8 cellular contexts compared by ENCODE assay signal in genomic region chr2:74179063-74179865, GRCh38. TPM values are rescaled to one million over a fixed set of nuclear protein-coding genes. Genes with fewer than 3 reads are reported as not detected.
DNase-seq lines count a peak whose midpoint lies in the region; ATAC-seq and TF ChIP-seq lines count a peak whose summit lies in the region.

No MANE protein-coding gene starts in this region.

- intact Hi-C loops in HCT116 (cut with micrococcal nuclease) (no loop called here), prostate gland (cut with DNase I) (no loop called here)

- RAD21 ChIA-PET in HCT116 (lab: Charles Lee; ENCODE audit: low non-redundant PET in 1 of 2, low total read pairs in 2 of 2, uncharacterized antibody in 2 of 2, unreplicated experiment in 2 of 2), result interaction anchor here in 1 of 2 experiments (0.7 kb wide), 1 partner anchor 352 kb away, joined by 3 read pairs; no protein-coding TSS in a partner anchor

- peak overlapping the region; percentile 77 for H2AFZ ChIP-seq in HCT116 (ENCODE audit: low read depth, low read length, poor library complexity, severe bottlenecking)

- WGBS in prostate gland, result 51% methylated on average over 25 of the region's 25 CpGs

- H3K27me3 ChIP-seq in GM06990 (replicated peaks; ENCODE audit: control insufficient read depth, insufficient read depth, low read length) (no peaks in the 10 kb centered on the region), HCT116 (ENCODE audit: insufficient read depth, low read length) (no peaks in the 10 kb centered on the region), RWPE2 (ENCODE audit: insufficient read depth, poor library complexity, severe bottlenecking) (no peaks in the 10 kb centered on the region), prostate gland (replicated peaks; ENCODE audit: insufficient read depth) (no peaks in the 10 kb centered on the region)

- no peaks in the 10 kb centered on the region for H3K9me3 ChIP-seq in HCT116 (ENCODE audit: control insufficient read depth in 1 of 2, insufficient read depth in 1 of 2, low read depth in 1 of 2, low read length in 2 of 2)
- no peaks in the 10 kb centered on the region for H3K9me3 ChIP-seq in RWPE2 (ENCODE audit: severe bottlenecking)
- no peaks in the 10 kb centered on the region for H3K9me3 ChIP-seq in prostate gland

- H3K4me1 ChIP-seq in HCT116 (ENCODE audit: control insufficient read depth in 1 of 2, insufficient read depth in 2 of 2, low read length in 2 of 2) (peaks cover 8 to 17% of the 10 kb centered on the region in 2 experiments; a peak in 3 of 4 replicates), RWPE2 (ENCODE audit: insufficient read depth, poor library complexity, severe bottlenecking) (peaks cover 17% of the 10 kb centered on the region), prostate gland (replicated peaks) (no peaks in the 10 kb centered on the region)

- peak overlapping the region; percentile 95 for H3K27ac ChIP-seq in HCT116 (ENCODE audit: low read depth, low read length)
- H3K27ac ChIP-seq in RWPE2 (ENCODE audit: poor library complexity, severe bottlenecking), result peak overlapping the region; percentile 73
- peak overlapping the region; percentile 90 to 97 for H3K27ac ChIP-seq in prostate gland

- TF ChIP-seq RAD21 in HCT116 (IDR thresholded peaks at IDR 0.05; ENCODE audit: low read depth), result no peak

- BruUV-seq in HCT116 (replicated peaks; lab: Mats Ljungman, UMichigan), result TSS peak; percentile 96

- H3K79me2 ChIP-seq in HCT116 (ENCODE audit: insufficient read depth, low read length), result peaks cover 44% of the 10 kb centered on the region

- POLR2A ChIA-PET in HCT116 (lab: Charles Lee), result interaction anchor here (0.8 to 1.1 kb wide), 3 partner anchors 9 to 32 kb away, joined by 3 to 5 read pairs (median 3); partner anchors contain the start of gene MTHFD2

- no peaks in the 10 kb centered on the region for H4K20me1 ChIP-seq in HCT116 (ENCODE audit: insufficient read depth)

- H3K9ac ChIP-seq in HCT116 (ENCODE audit: low read length), result peak overlapping the region; percentile 33; the same call in 1 of the 2 replicates

- H3K4me3 ChIP-seq in GM06990 (replicated peaks; ENCODE audit: low read depth, low read length) (peak overlapping the region; percentile 90), HCT116 (replicated peaks in 1 of 2; ENCODE audit: low read depth in 1 of 2, low read length in 2 of 2) (peak overlapping the region; percentile 79 to 91), RWPE2 (ENCODE audit: severe bottlenecking) (peak overlapping the region; percentile 80), prostate gland (peak overlapping the region; percentile 71 to 98)

- CTCF ChIA-PET in HCT116 (lab: Charles Lee), result interaction anchor here (0.8 to 1.3 kb wide), 5 partner anchors 9 to 355 kb away, joined by 3 to 12 read pairs (median 6); partner anchors contain the start of gene STAMBP

- TF ChIP-seq POLR2A in HCT116 (IDR thresholded peaks at IDR 0.05; ENCODE audit: borderline replicate concordance, extremely low read depth, insufficient read depth, insufficient read length) (peak; percentile 75), prostate gland (IDR thresholded peaks at IDR 0.05) (no peak)

- H3K4me2 ChIP-seq in HCT116 (ENCODE audit: low read length), result peak overlapping the region; percentile 82

- TF ChIP-seq CTCF in GM06990 (IDR thresholded peaks at IDR 0.05; ENCODE audit: insufficient read depth, low read length, poor library complexity, severe bottlenecking), result no peak
- peak in 1 of 3 experiments; percentile 38; a peak in 1 of 6 replicates for TF ChIP-seq CTCF in HCT116 (IDR thresholded peaks at IDR 0.05 in 2 of 3, conservative IDR thresholded peaks at IDR 0.05 in 1 of 3; ENCODE audit: borderline replicate concordance in 1 of 3, insufficient read depth in 1 of 3, low read depth in 2 of 3, low read length in 2 of 3)
- peak; percentile 23 for TF ChIP-seq CTCF in RWPE2 (IDR thresholded peaks at IDR 0.05; ENCODE audit: poor library complexity, severe bottlenecking)
- peak in 2 of 4 experiments; percentile 19 to 21 for TF ChIP-seq CTCF in prostate gland (IDR thresholded peaks at IDR 0.05)

- DNase-seq in GM06990 (ENCODE audit: extremely low read depth, insufficient read length) (no peak), HCT116 (ENCODE audit: low read depth, low spot score) (no peak), RWPE2 (ENCODE audit: low spot score) (no peak), fibroblast of gingiva (ENCODE audit: low read depth) (peak; percentile 7), prostate gland (ENCODE audit: low spot score) (no peak), NCI-H2227 (lab: John Stamatoyannopoulos, UW; ENCODE audit: unreplicated experiment) (no peak), NCI-H146 treated with DMSO at 0.1 percent for 48 hours (lab: John Stamatoyannopoulos, UW; ENCODE audit: unreplicated experiment) (no peak), DMS114 treated with DMSO at 0.1 percent for 48 hours (lab: John Stamatoyannopoulos, UW; ENCODE audit: unreplicated experiment) (no peak)

- H3K9me2 ChIP-seq in HCT116 (ENCODE audit: insufficient read depth), result no peaks in the 10 kb centered on the region

- H3K36me3 ChIP-seq in GM06990 (ENCODE audit: control insufficient read depth, insufficient read depth, low read length) (no peaks in the 10 kb centered on the region; the same call in 1 of the 2 replicates), HCT116 (ENCODE audit: control insufficient read depth in 1 of 2, insufficient read depth in 2 of 2, low read length in 2 of 2) (no peaks in the 10 kb centered on the region; a peak in 1 of 4 replicates), RWPE2 (ENCODE audit: low read depth) (peaks cover 24% of the 10 kb centered on the region), prostate gland (no peaks in the 10 kb centered on the region)

- ATAC-seq in HCT116 (no peak; the same call in 1 of the 2 replicates), RWPE2 (ENCODE audit: low read depth) (no peak)

TF ChIP-seq in HCT116, 20 proteins besides CTCF, POLR2A, EP300 and RAD21:
- peak; percentile 28; the same call in 1 of the 2 replicates for TF ChIP-seq SIN3A (IDR thresholded peaks at IDR 0.05; ENCODE audit: low read depth)
- TF ChIP-seq POLR2AphosphoS5 (IDR thresholded peaks at IDR 0.05; ENCODE audit: low read depth, low read length), result peak; percentile 87; the same call in 1 of the 2 replicates
- TF ChIP-seq ZNF274 (IDR thresholded peaks at IDR 0.05; ENCODE audit: low read depth, low read length), result no peak
- no peak for TF ChIP-seq JUND (IDR thresholded peaks at IDR 0.05)
- no peak for TF ChIP-seq FOSL1 (IDR thresholded peaks at IDR 0.05; ENCODE audit: low read depth)
- TF ChIP-seq EZH2 (IDR thresholded peaks at IDR 0.05), result no peak
- no peak for TF ChIP-seq CEBPB (IDR thresholded peaks at IDR 0.05; ENCODE audit: low read depth)
- 0 out of 2 replicates have a peak, but pooled peaks have one; percentile 17 for TF ChIP-seq EGR1 (IDR thresholded peaks at IDR 0.05; ENCODE audit: low read depth)

RNA-seq across cellular contexts. Expression of gene MOB1A, which starts 0.6 kb away (rescaled TPM):
- total RNA-seq in HCT116 (2021; ENCODE audit: unreplicated experiment), result 132 TPM
- polyA plus RNA-seq in HCT116 (2012), result 19.3 and 29.0 TPM in 2 replicates
- 10 to 100 TPM; 71.3 to 72.0 TPM for total RNA-seq in prostate gland

RNA-seq across cellular contexts. Expression of gene MTHFD2, which starts 19.2 kb away (rescaled TPM):
- total RNA-seq in HCT116 (2021; ENCODE audit: unreplicated experiment), result 445 TPM
- 397 and 466 TPM in 2 replicates for polyA plus RNA-seq in HCT116 (2012)
- 10 to 100 TPM; 16.9 to 25.6 TPM for total RNA-seq in prostate gland

RNA-seq across cellular contexts. Expression of gene BOLA3, which starts 31.6 kb away (rescaled TPM):
- total RNA-seq in HCT116 (2021; ENCODE audit: unreplicated experiment) (62.9 TPM), prostate gland (10 to 100 TPM; 50.0 to 77.5 TPM)
- 35.4 and 56.8 TPM in 2 replicates for polyA plus RNA-seq in HCT116 (2012)

Comparison
In these comparisons a context has a peak if more than half of its experiments do, and no peak if none do; other contexts are left out.
1. RNA of gene MTHFD2, which starts 19.2 kb away (total RNA-seq): 445 TPM in HCT116 (single experiment); 16.9 to 25.6 TPM in prostate gland; every median in the first group is over 10 times any median in the second.
2. Peak in every context shown above with its lines, with median percentiles within 50 percentile points of each other: H3K4me3 ChIP-seq and H3K27ac ChIP-seq.